ENCODE assay signal across 27 cellular contexts in the genomic region with DNA sequence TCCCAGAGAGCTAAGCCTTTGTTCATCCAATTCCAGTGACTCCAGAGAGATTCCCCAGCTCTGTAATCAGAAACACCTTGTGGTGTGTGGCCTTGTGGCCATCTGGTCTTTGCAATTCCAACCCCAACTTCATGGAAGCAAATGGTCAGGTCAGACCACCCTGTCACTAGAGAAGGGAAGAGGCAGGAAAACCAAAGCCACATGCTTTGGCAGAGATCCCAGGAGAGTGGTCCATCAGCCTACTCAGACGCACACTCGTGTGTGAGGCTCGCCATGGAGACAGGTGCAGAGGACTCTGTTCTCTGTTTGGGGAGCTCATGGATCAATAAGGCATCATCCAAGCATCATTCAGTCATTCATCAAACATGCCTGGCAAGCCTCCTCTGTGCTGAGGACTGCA. TPM values are rescaled to one million over a fixed set of nuclear protein-coding genes. Genes with fewer than 3 reads are reported as not detected.
"Had no signal": no experiment of that assay in that cellular context is flagged by ENCODE, and none has a peak within 500 bp of the region (broad histone marks: within the 10 kb centered on the region; RNA-seq: fewer than 3 reads in every experiment).

No MANE protein-coding gene starts in this region.

- H3K4me1 Mint-ChIP-seq: stimulated activated memory B cell treated with anti-CD40 and anti-IgM and Interleukin-4, amounts not matched to agents 10 μg/mL and 1 μg/mL and 100 μg/mL, for 72 hours had no signal

- H3K27ac Mint-ChIP-seq: naive thymus-derived CD8-positive, alpha-beta T cell; stimulated activated memory B cell treated with anti-CD40 and anti-IgM and Interleukin-4, amounts not matched to agents 10 μg/mL and 1 μg/mL and 100 μg/mL, for 72 hours; stimulated activated naive CD8-positive, alpha-beta T cell treated with anti-CD3 and anti-CD28 coated beads, Interleukin-15, amount 100 ng/mL, for 72 hours had no signal

- H3K27ac ChIP-seq: dorsolateral prefrontal cortex, heart left ventricle, neutrophil, spleen, testis, tibial nerve, upper lobe of right lung had no signal

- ATAC-seq: heart left ventricle; left lobe of liver; naive thymus-derived CD8-positive, alpha-beta T cell; sciatic nerve; stimulated activated memory B cell treated with anti-CD40 and anti-IgM and Interleukin-4, amounts not matched to agents 10 μg/mL and 1 μg/mL and 100 μg/mL, for 72 hours; stimulated activated naive CD8-positive, alpha-beta T cell treated with anti-CD3 and anti-CD28 coated beads, Interleukin-15, amount 100 ng/mL, for 72 hours; upper lobe of right lung had no signal

- H3K4me1 ChIP-seq: heart left ventricle, spleen, testis, tibial nerve, upper lobe of right lung had no signal

- H3K4me3 ChIP-seq: dorsolateral prefrontal cortex, heart left ventricle, spleen, testis, tibial nerve, upper lobe of right lung had no signal

- H3K36me3 Mint-ChIP-seq: naive thymus-derived CD8-positive, alpha-beta T cell; stimulated activated memory B cell treated with anti-CD40 and anti-IgM and Interleukin-4, amounts not matched to agents 10 μg/mL and 1 μg/mL and 100 μg/mL, for 72 hours had no signal

- H3K9me3 ChIP-seq: neutrophil, testis, upper lobe of right lung had no signal

- DNase-seq: cortex of kidney; dorsolateral prefrontal cortex; effector CD8-positive, alpha-beta T cell; heart left ventricle; hypothalamus; mammary epithelial cell; naive thymus-derived CD8-positive, alpha-beta T cell; posterior cingulate gyrus; spleen; stimulated activated CD4-positive, alpha-beta T cell treated with anti-CD3 and anti-CD28 coated beads, Interleukin-15, amount 100 ng/mL, for 24 hours; stimulated activated CD4-positive, alpha-beta T cell treated with anti-CD3 and anti-CD28 coated beads, Interleukin-1b, Interleukin-23, amount 100 ng/mL, for 48 hours; stimulated activated CD4-positive, alpha-beta T cell treated with anti-CD3 and anti-CD28 coated beads, Interleukin-4, amount 100 ng/mL, for 24 hours; stimulated activated naive CD8-positive, alpha-beta T cell treated with anti-CD3 and anti-CD28 coated beads, Interleukin-15, amount 100 ng/mL, for 72 hours; testis; upper lobe of right lung had no signal

- H3K27me3 ChIP-seq: neutrophil, testis, tibial nerve, upper lobe of right lung had no signal

- H3K36me3 ChIP-seq: heart left ventricle, neutrophil, spleen, tibial nerve, upper lobe of right lung had no signal

- H3K4me3 Mint-ChIP-seq: naive thymus-derived CD8-positive, alpha-beta T cell; stimulated activated memory B cell treated with anti-CD40 and anti-IgM and Interleukin-4, amounts not matched to agents 10 μg/mL and 1 μg/mL and 100 μg/mL, for 72 hours; stimulated activated naive CD8-positive, alpha-beta T cell treated with anti-CD3 and anti-CD28 coated beads, Interleukin-15, amount 100 ng/mL, for 72 hours had no signal

RNA-seq across cellular contexts. Expression of a gene that starts 46.2 kb away (rescaled TPM):
- total RNA-seq: fibroblast of lung; glomerular endothelial cell; heart left ventricle; left lobe of liver; mammary epithelial cell; mesenteric fat pad; naive thymus-derived CD8-positive, alpha-beta T cell; osteoblast; pulmonary artery endothelial cell; sciatic nerve; skeletal muscle tissue; subcutaneous adipose tissue; tibial nerve; upper lobe of right lung had no signal
